32 cellular contexts compared by ENCODE assay signal in the genomic region with DNA sequence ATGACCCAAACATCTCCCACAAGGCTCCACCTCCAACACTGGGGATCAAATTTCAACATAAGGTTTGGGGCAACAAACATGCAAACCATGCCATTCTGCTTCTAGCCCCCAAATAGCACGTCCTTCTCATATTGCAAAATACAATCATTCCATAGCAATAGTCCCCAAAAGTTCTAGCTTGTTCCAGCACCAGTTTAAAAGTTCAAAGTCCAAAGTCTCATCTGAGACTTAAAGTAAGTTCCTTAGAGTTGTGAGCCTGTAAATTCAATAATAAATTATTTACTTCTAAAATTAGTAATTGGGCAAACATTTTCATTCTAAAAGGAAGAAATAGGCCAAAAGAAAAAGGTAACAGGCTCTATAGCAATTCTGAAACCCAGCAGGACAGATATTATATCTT. TPM values are rescaled to one million over a fixed set of nuclear protein-coding genes. Genes with fewer than 3 reads are reported as not detected.
"Had no signal": no experiment of that assay in that cellular context is flagged by ENCODE, and none has a peak within 500 bp of the region (broad histone marks: within the 10 kb centered on the region; RNA-seq: fewer than 3 reads in every experiment).

No MANE protein-coding gene starts in this region.

- H3K27ac Mint-ChIP-seq: naive thymus-derived CD8-positive, alpha-beta T cell; nephron progenitor cell; progenitor cell of endocrine pancreas; stimulated activated effector memory CD8-positive, alpha-beta T cell treated with anti-CD3 and anti-CD28 coated beads, Interleukin-12 subunit alpha, Interleukin-12 subunit beta, amount 100 ng/mL, for 72 hours; stimulated activated naive CD8-positive, alpha-beta T cell treated with anti-CD3 and anti-CD28 coated beads, Interleukin-15, Interleukin-2, amounts not matched to agents 100 ng/mL and 50 ng/mL, for 24 hours had no signal

- H3K27me3 ChIP-seq: ovary, stomach, thyroid gland, upper lobe of left lung, vagina had no signal

- H3K9me3 Mint-ChIP-seq: naive thymus-derived CD8-positive, alpha-beta T cell; natural killer cell treated with Interleukin-12 subunit alpha and Interleukin-12 subunit beta and Interleukin-15 and Interleukin-18, amount 100 ng/mL, for 72 hours; nephron progenitor cell; neural crest cell; stimulated activated effector memory CD8-positive, alpha-beta T cell treated with anti-CD3 and anti-CD28 coated beads, Interleukin-12 subunit alpha, Interleukin-12 subunit beta, amount 100 ng/mL, for 72 hours; stimulated activated naive CD8-positive, alpha-beta T cell treated with anti-CD3 and anti-CD28 coated beads, Interleukin-15, Interleukin-2, amounts not matched to agents 100 ng/mL and 50 ng/mL, for 24 hours had no signal

- H3K9me3 ChIP-seq: ovary, psoas muscle, stomach, thoracic aorta, thyroid gland, tibial nerve, upper lobe of left lung, vagina had no signal

- H3K27ac ChIP-seq: ovary, parathyroid adenoma, psoas muscle, skin epidermis, stomach, thoracic aorta, thyroid gland, tibial nerve, upper lobe of left lung, vagina had no signal

- DNase-seq: naive B cell; naive thymus-derived CD8-positive, alpha-beta T cell; nephron progenitor cell; occipital lobe; ovary; posterior cingulate gyrus; psoas muscle; right cardiac atrium; stimulated activated CD4-positive, alpha-beta T cell treated with anti-CD3 and anti-CD28 coated beads, Interleukin-15, amount 100 ng/mL, for 24 hours; stimulated activated CD4-positive, alpha-beta T cell treated with anti-CD3 and anti-CD28 coated beads, Interleukin-2, amount 100 ng/mL, for 24 hours; stimulated activated CD4-positive, alpha-beta T cell treated with anti-CD3 and anti-CD28 coated beads, Interleukin-2, amount 100 ng/mL, for 48 hours; stimulated activated CD4-positive, alpha-beta T cell treated with anti-CD3 and anti-CD28 coated beads, Interleukin-4, amount 100 ng/mL, for 24 hours; stimulated activated naive B cell treated with anti-CD40 and anti-IgM and Interleukin-4, amounts not matched to agents 10 μg/mL and 1 μg/mL and 100 μg/mL, for 72 hours; stimulated activated naive CD4-positive, alpha-beta T cell treated with Interleukin-2 at 50 U/mL for 16 hours; stomach; thyroid gland; trophoblast cell; upper lobe of left lung had no signal

- H3K27me3 Mint-ChIP-seq: naive B cell; naive thymus-derived CD8-positive, alpha-beta T cell; progenitor cell of endocrine pancreas; stimulated activated naive B cell treated with anti-CD40 and anti-IgM and Interleukin-4, amounts not matched to agents 10 μg/mL and 1 μg/mL and 100 μg/mL, for 72 hours; stimulated activated naive CD8-positive, alpha-beta T cell treated with anti-CD3 and anti-CD28 coated beads, Interleukin-15, Interleukin-2, amounts not matched to agents 100 ng/mL and 50 ng/mL, for 24 hours had no signal

- H3K36me3 Mint-ChIP-seq: naive B cell; naive thymus-derived CD8-positive, alpha-beta T cell; natural killer cell treated with Interleukin-12 subunit alpha and Interleukin-12 subunit beta and Interleukin-15 and Interleukin-18, amount 100 ng/mL, for 72 hours; stimulated activated effector memory CD8-positive, alpha-beta T cell treated with anti-CD3 and anti-CD28 coated beads, Interleukin-12 subunit alpha, Interleukin-12 subunit beta, amount 100 ng/mL, for 72 hours had no signal

- H3K4me3 ChIP-seq: ovary, psoas muscle, skin epidermis, stomach, thoracic aorta, thyroid gland, tibial nerve, upper lobe of left lung, vagina had no signal

- FAIRE-seq: urothelium cell line had no signal

- ATAC-seq: naive thymus-derived CD8-positive, alpha-beta T cell; natural killer cell treated with Interleukin-12 subunit alpha and Interleukin-12 subunit beta and Interleukin-15 and Interleukin-18, amount 100 ng/mL, for 72 hours; psoas muscle; right cardiac atrium; sciatic nerve; stimulated activated effector memory CD8-positive, alpha-beta T cell treated with anti-CD3 and anti-CD28 coated beads, Interleukin-12 subunit alpha, Interleukin-12 subunit beta, amount 100 ng/mL, for 72 hours; stimulated activated naive B cell treated with anti-CD40 and anti-IgM and Interleukin-4, amounts not matched to agents 10 μg/mL and 1 μg/mL and 100 μg/mL, for 72 hours had no signal

- H3K4me1 Mint-ChIP-seq: neural crest cell; stimulated activated effector memory CD8-positive, alpha-beta T cell treated with anti-CD3 and anti-CD28 coated beads, Interleukin-12 subunit alpha, Interleukin-12 subunit beta, amount 100 ng/mL, for 72 hours had no signal

- H3K4me1 ChIP-seq: parathyroid adenoma, psoas muscle, stomach, thyroid gland, tibial nerve, upper lobe of left lung, vagina had no signal

- H3K9ac ChIP-seq: parathyroid adenoma had no signal

- H3K36me3 ChIP-seq: ovary, stomach, thoracic aorta, thyroid gland, tibial nerve, upper lobe of left lung, vagina had no signal

- H3K4me3 Mint-ChIP-seq: naive B cell; naive thymus-derived CD8-positive, alpha-beta T cell; natural killer cell treated with Interleukin-12 subunit alpha and Interleukin-12 subunit beta and Interleukin-15 and Interleukin-18, amount 100 ng/mL, for 72 hours; nephron progenitor cell; neural crest cell; stimulated activated effector memory CD8-positive, alpha-beta T cell treated with anti-CD3 and anti-CD28 coated beads, Interleukin-12 subunit alpha, Interleukin-12 subunit beta, amount 100 ng/mL, for 72 hours; stimulated activated naive B cell treated with anti-CD40 and anti-IgM and Interleukin-4, amounts not matched to agents 10 μg/mL and 1 μg/mL and 100 μg/mL, for 72 hours; stimulated activated naive CD8-positive, alpha-beta T cell treated with anti-CD3 and anti-CD28 coated beads, Interleukin-15, Interleukin-2, amounts not matched to agents 100 ng/mL and 50 ng/mL, for 24 hours had no signal

RNA-seq across cellular contexts. Expression of gene TASL, which starts 8.9 kb away (rescaled TPM):
- total RNA-seq: neural crest cell, osteoblast, progenitor cell of endocrine pancreas, renal cortical epithelial cell had no signal
